ENCODE assay signal across 8 cellular contexts in genomic region chr12:121888478-121889266, GRCh38. TPM values are rescaled to one million over a fixed set of nuclear protein-coding genes. Genes with fewer than 3 reads are reported as not detected.
A peak's percentile ranks its signal among the peaks of the same experiment; 100 is the strongest.
DNase-seq lines count a peak whose midpoint lies in the region; ATAC-seq and TF ChIP-seq lines count a peak whose summit lies in the region.

TSS of gene PSMD9 (plus strand) at chr12:121888790. CDS start at chr12:121888857, 67 bp downstream.

- peak; percentile 95 for ATAC-seq in HG02798 (IDR thresholded peaks at IDR 0.05; ENCODE audit: poor library complexity, unreplicated experiment)
- ATAC-seq in activated naive CD8-positive, alpha-beta T cell treated with anti-CD3 and anti-CD28 coated beads, Interleukin-2, amount 50 U/mL, for 24 hours, result peak; percentile 95
- ATAC-seq in Right ventricle myocardium superior (ENCODE audit: poor library complexity), result peak; percentile 99

- H3K9me3 ChIP-seq in parathyroid adenoma (ENCODE audit: control insufficient read depth, low read length) (no peaks in the 10 kb centered on the region), tibial nerve (no peaks in the 10 kb centered on the region)

- peaks cover 17% of the 10 kb centered on the region for H3K79me2 ChIP-seq in parathyroid adenoma

- DNase-seq in NCI-H1417 treated with DMSO at 0.1 percent for 48 hours (lab: John Stamatoyannopoulos, UW), result peak; percentile 95
- peak; percentile 96 for DNase-seq in SW480 (ENCODE audit: low spot score)
- peak; percentile 99 for DNase-seq in activated naive CD8-positive, alpha-beta T cell treated with anti-CD3 and anti-CD28 coated beads, Interleukin-2, amount 50 U/mL, for 24 hours
- DNase-seq in Right ventricle myocardium superior, result peak; percentile 99
- DNase-seq in tibial nerve (ENCODE audit: low spot score in 2 of 2), result peak; percentile 97

- TF ChIP-seq EP300 in tibial nerve (IDR thresholded peaks at IDR 0.05), result peak; percentile 93 to 94

- peaks cover 10% of the 10 kb centered on the region for H3K36me3 Mint-ChIP-seq in activated naive CD8-positive, alpha-beta T cell treated with anti-CD3 and anti-CD28 coated beads, Interleukin-2, amount 50 U/mL, for 24 hours (ENCODE audit: low read depth)

- intact Hi-C loops in Right ventricle myocardium superior (cut with DNase I), result loop anchor here (5.0 kb wide), 2 partner anchors 91 to 191 kb away; no protein-coding TSS in a partner anchor

- peak within 1 kb of the TSS; percentile 71 for H3K4me2 ChIP-seq in parathyroid adenoma (ENCODE audit: low read length)

- H3K27me3 ChIP-seq in parathyroid adenoma (ENCODE audit: control insufficient read depth, insufficient read depth, low read length), result no peaks in the 10 kb centered on the region
- no peaks in the 10 kb centered on the region for H3K27me3 ChIP-seq in tibial nerve

- peak; percentile 79 for TF ChIP-seq CTCF in GM12875 (IDR thresholded peaks at IDR 0.05; ENCODE audit: borderline replicate concordance, insufficient read depth, low read depth, low read length)
- peak; percentile 64 for TF ChIP-seq CTCF in parathyroid adenoma (IDR thresholded peaks at IDR 0.05)
- TF ChIP-seq CTCF in tibial nerve (IDR thresholded peaks at IDR 0.05), result peak; percentile 55 to 75 (median 61)

- H3K36me3 ChIP-seq in parathyroid adenoma (ENCODE audit: control insufficient read depth, insufficient read depth, low read length) (no peaks in the 10 kb centered on the region), tibial nerve (peaks cover 0 to 15% (median 0%) of the 10 kb centered on the region in 3 donors)

- H3K4me3 ChIP-seq in GM12875 (ENCODE audit: low read depth, low read length), result peak within 1 kb of the TSS; percentile 69
- H3K4me3 ChIP-seq in parathyroid adenoma (ENCODE audit: low read depth, low read length), result peak within 1 kb of the TSS; percentile 97
- H3K4me3 ChIP-seq in tibial nerve, result peak within 1 kb of the TSS; percentile 60 to 88 (median 73)

- H3K27ac ChIP-seq in parathyroid adenoma (peak within 1 kb of the TSS; percentile 85), tibial nerve (peak within 1 kb of the TSS; percentile 79 to 97 (median 92))

- H3K27ac Mint-ChIP-seq in activated naive CD8-positive, alpha-beta T cell treated with anti-CD3 and anti-CD28 coated beads, Interleukin-2, amount 50 U/mL, for 24 hours, result peak within 1 kb of the TSS; percentile 98

- peak within 1 kb of the TSS; percentile 61 for H3K9ac ChIP-seq in parathyroid adenoma

- H3K4me1 ChIP-seq in parathyroid adenoma (peaks cover 9% of the 10 kb centered on the region), tibial nerve (peaks cover 0 to 43% (median 17%) of the 10 kb centered on the region in 4 donors)

- peak within 1 kb of the TSS; percentile 99 for H3K4me3 Mint-ChIP-seq in activated naive CD8-positive, alpha-beta T cell treated with anti-CD3 and anti-CD28 coated beads, Interleukin-2, amount 50 U/mL, for 24 hours

- H2AFZ ChIP-seq in parathyroid adenoma, result peak within 1 kb of the TSS; percentile 75

- peaks cover 42% of the 10 kb centered on the region for H3K4me1 Mint-ChIP-seq in activated naive CD8-positive, alpha-beta T cell treated with anti-CD3 and anti-CD28 coated beads, Interleukin-2, amount 50 U/mL, for 24 hours

- H3K27me3 Mint-ChIP-seq in activated naive CD8-positive, alpha-beta T cell treated with anti-CD3 and anti-CD28 coated beads, Interleukin-2, amount 50 U/mL, for 24 hours, result no peaks in the 10 kb centered on the region

- WGBS in tibial nerve, 2 donors, result 1% methylated on average over 33 to 62 of the region's 67 CpGs

- H3K9me3 Mint-ChIP-seq in activated naive CD8-positive, alpha-beta T cell treated with anti-CD3 and anti-CD28 coated beads, Interleukin-2, amount 50 U/mL, for 24 hours, result no peaks in the 10 kb centered on the region

- TF ChIP-seq POLR2A in tibial nerve (IDR thresholded peaks at IDR 0.05), result peak in 1 of 2 donors; percentile 42

RNA-seq across cellular contexts. Expression of gene PSMD9, which starts in this region (rescaled TPM):
- total RNA-seq in Right ventricle myocardium superior, result 34.9 TPM
- 10 to 100 TPM; 22.4 to 47.7 (median 42.8) TPM for total RNA-seq in tibial nerve

Comparison
In these comparisons a context has a peak if more than half of its experiments do, and no peak if none do; other contexts are left out.
1. Peak in every context shown above with its lines: DNase-seq, ATAC-seq, H3K4me3 ChIP-seq and H3K27ac ChIP-seq.